31 cellular contexts compared by ENCODE assay signal in the genomic region with DNA sequence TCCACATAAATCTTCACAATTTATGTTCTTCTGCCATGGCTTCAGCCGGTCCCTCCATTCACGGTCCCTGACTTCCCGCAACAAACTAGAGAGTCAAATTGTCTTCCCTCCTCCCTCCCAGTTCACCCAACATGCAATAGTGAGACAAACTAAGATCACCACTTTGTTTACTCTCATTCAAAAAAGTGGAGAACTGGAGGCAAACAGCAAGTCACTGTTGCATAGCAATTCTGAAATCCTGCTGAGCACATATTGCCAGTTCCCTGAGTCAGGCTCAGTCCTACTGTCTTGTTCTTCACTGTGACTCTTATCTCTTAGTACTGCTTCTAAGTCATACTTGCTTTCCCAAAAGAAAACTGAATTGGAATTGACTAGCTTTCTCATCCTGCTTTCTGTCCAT.
"Had no signal": no experiment of that assay in that cellular context is flagged by ENCODE, and none has a peak within 500 bp of the region (broad histone marks: within the 10 kb centered on the region; RNA-seq: fewer than 3 reads in every experiment).

No MANE protein-coding gene starts in this region.

- H3K27me3 ChIP-seq: foreskin keratinocyte, gastrocnemius medialis, heart left ventricle had no signal

- H3K36me3 ChIP-seq: gastrocnemius medialis, heart left ventricle, WERI-Rb-1 had no signal

- H3K4me3 ChIP-seq: gastrocnemius medialis, heart left ventricle had no signal

- H3K9me3 ChIP-seq: gastrocnemius medialis had no signal

- H3K4me1 ChIP-seq: foreskin keratinocyte, gastrocnemius medialis, heart left ventricle had no signal

- DNase-seq: activated CD4-positive, alpha-beta memory T cell treated with anti-CD3 and anti-CD28 coated beads for 36 hours; activated CD4-positive, alpha-beta T cell treated with anti-CD3 and anti-CD28 coated beads for 36 hours; activated CD4-positive, alpha-beta T cell treated with anti-CD3 and anti-CD28 coated beads, Interleukin-2, amount 10 ng/mL, durations not matched to agents 24 days and 14 days; activated CD4-positive, CD25-positive, alpha-beta regulatory T cell; activated CD4-positive, CD25-positive, alpha-beta regulatory T cell treated with anti-CD3 and anti-CD28 coated beads, Interleukin-2, amount 50 U/mL, for 72 hours; activated CD8-positive, alpha-beta memory T cell treated with anti-CD3 and anti-CD28 coated beads, Interleukin-2, amount 10 ng/mL, durations not matched to agents 7 days and 5 days; activated CD8-positive, alpha-beta memory T cell treated with anti-CD3 and anti-CD28 coated beads, Interleukin-2, amount 50 U/mL, for 4 hours; activated CD8-positive, alpha-beta T cell treated with anti-CD3 and anti-CD28 coated beads, Interleukin-2, amount 10 ng/mL, durations not matched to agents 7 days and 5 days; activated gamma-delta T cell; activated naive CD4-positive, alpha-beta T cell; activated naive CD4-positive, alpha-beta T cell treated with anti-CD3 and anti-CD28 coated beads, Interleukin-2, amount 10 ng/mL, durations not matched to agents 7 days and 5 days; activated naive CD8-positive, alpha-beta T cell treated with anti-CD3 and anti-CD28 coated beads, Interleukin-2, amount 10 ng/mL, durations not matched to agents 7 days and 5 days; activated T-cell treated with anti-CD3 and anti-CD28 coated beads, Interleukin-2, amount 50 U/mL, for 24 hours; activated T-cell treated with anti-CD3 and anti-CD28 coated beads, Interleukin-2, amount 50 U/mL, for 72 hours; amniotic stem cell; anterior cingulate cortex; caudate nucleus; cortex of kidney; dermis blood vessel endothelial cell; effector CD4-positive, alpha-beta T cell; effector memory CD8-positive, alpha-beta T cell; foreskin keratinocyte; gastrocnemius medialis; glutamatergic neuron; heart left ventricle; T-helper 1 cell; T-helper 17 cell; T1000; WERI-Rb-1 had no signal

- FAIRE-seq: astrocyte, colon had no signal
